2 cellular contexts compared by ENCODE assay signal in genomic region chr14:73241481-73242165, GRCh38.
TF ChIP-seq lines count a peak whose summit lies in the region.

No MANE protein-coding gene starts in this region.

TF ChIP-seq in SK-N-SH, 30 proteins besides CTCF, POLR2A, EP300 and RAD21 (continued from another document):
- TF ChIP-seq ZBTB33 (IDR thresholded peaks at IDR 0.05; ENCODE audit: borderline replicate concordance, low read depth) (no peak), RCOR1 (IDR thresholded peaks at IDR 0.05; ENCODE audit: low read length) (no peak), MAX (IDR thresholded peaks at IDR 0.05; ENCODE audit: low read depth) (no peak), TCF12 (IDR thresholded peaks at IDR 0.05) (no peak), ELF1 (IDR thresholded peaks at IDR 0.05) (no peak), FOXM1 (IDR thresholded peaks at IDR 0.05; ENCODE audit: low read depth) (no peak), YY1 (IDR thresholded peaks at IDR 0.05; ENCODE audit: low read depth) (no peak), IRF3 (IDR thresholded peaks at IDR 0.05; ENCODE audit: low read depth, low read length) (no peak), NRF1 (IDR thresholded peaks at IDR 0.05; ENCODE audit: low read depth, low read length) (no peak), POLR2AphosphoS5 (IDR thresholded peaks at IDR 0.05; ENCODE audit: low read depth, low read length) (no peak)

TF ChIP-seq in SK-N-SH treated with all-trans-retinoic acid at 6 μM for 48 hours, 23 proteins besides CTCF, POLR2A, EP300 and RAD21 (continued from another document):
- TF ChIP-seq POU6F1 (CRISPR knock-in tag; IDR thresholded peaks at IDR 0.05; ENCODE audit: borderline replicate concordance, low read depth) (no peak), ARNTL (CRISPR knock-in tag; IDR thresholded peaks at IDR 0.05; ENCODE audit: borderline replicate concordance, low read depth) (no peak), ESRRG (CRISPR knock-in tag; IDR thresholded peaks at IDR 0.05) (no peak), ZC3H10 (CRISPR knock-in tag; IDR thresholded peaks at IDR 0.05) (no peak), PATZ1 (CRISPR knock-in tag; IDR thresholded peaks at IDR 0.05; ENCODE audit: borderline replicate concordance) (no peak), ZFP3 (CRISPR knock-in tag; IDR thresholded peaks at IDR 0.05) (no peak), OSR1 (CRISPR knock-in tag; IDR thresholded peaks at IDR 0.05) (no peak)
